ENCODE assay signal across 8 cellular contexts in genomic region chr6:144349690-144350132, GRCh38.
DNase-seq lines count a peak whose midpoint lies in the region; TF ChIP-seq lines count a peak whose summit lies in the region.

No MANE protein-coding gene starts in this region.

- peak overlapping the region; percentile 49 for H3K4me2 ChIP-seq in PC-9
- H3K4me2 ChIP-seq in parathyroid adenoma (ENCODE audit: low read length), result peak overlapping the region; percentile 59

- CTCF ChIA-PET in PC-9 (lab: Charles Lee), result no interaction called here

- no peaks in the 10 kb centered on the region for H3K9me3 Mint-ChIP-seq in endothelial cell (ENCODE audit: unreplicated experiment)

- H3K4me1 ChIP-seq in PC-9 (replicated peaks; ENCODE audit: insufficient read depth) (peaks cover 36% of the 10 kb centered on the region), parathyroid adenoma (peaks cover 31% of the 10 kb centered on the region)

- H3K4me3 Mint-ChIP-seq in endothelial cell (ENCODE audit: unreplicated experiment), result no peak overlapping the region

- DNase-seq in GF-D8 (lab: John Stamatoyannopoulos, UW) (peak; percentile 85), HCEC 1CT (peak; percentile 33), PC-9 (peak in 1 of 2 experiments; percentile 77), endothelial cell (ENCODE audit: low spot score) (no peak), dedifferentiated amniotic fluid mesenchymal stem cell (ENCODE audit: extremely low spot score) (no peak), HuH-7.5 (ENCODE audit: low spot score) (no peak), inferior parietal cortex (ENCODE audit: extremely low spot score) (no peak)

- H3K27ac ChIP-seq in PC-9 (peak overlapping the region; percentile 72), parathyroid adenoma (peak overlapping the region; percentile 62)

- no TSS peak for BruUV-seq in PC-9 (replicated peaks; lab: Mats Ljungman, UMichigan)

- H2AFZ ChIP-seq in PC-9 (no peak overlapping the region), parathyroid adenoma (peak overlapping the region; percentile 6)

- H4K20me1 ChIP-seq in PC-9 (ENCODE audit: insufficient read depth), result no peaks in the 10 kb centered on the region

- H3K27ac Mint-ChIP-seq in endothelial cell (ENCODE audit: unreplicated experiment), result peak overlapping the region; percentile 88

- no peaks in the 10 kb centered on the region for H3K36me3 ChIP-seq in PC-9 (ENCODE audit: low read depth)
- H3K36me3 ChIP-seq in parathyroid adenoma (ENCODE audit: control insufficient read depth, insufficient read depth, low read length), result no peaks in the 10 kb centered on the region

- H3K9me2 ChIP-seq in PC-9 (ENCODE audit: insufficient read depth), result no peaks in the 10 kb centered on the region

- H3K9me3 ChIP-seq in PC-9 (ENCODE audit: insufficient read depth, low read depth) (no peaks in the 10 kb centered on the region), parathyroid adenoma (ENCODE audit: control insufficient read depth, low read length) (no peaks in the 10 kb centered on the region)

- H3F3A ChIP-seq in PC-9 (ENCODE audit: insufficient read depth, low read depth), result peaks cover 37% of the 10 kb centered on the region; the same call in 1 of the 2 replicates

- no peak overlapping the region for H3K9ac ChIP-seq in parathyroid adenoma

- H3K79me2 ChIP-seq in PC-9 (ENCODE audit: low read depth) (peaks cover 72% of the 10 kb centered on the region), parathyroid adenoma (peaks cover 21% of the 10 kb centered on the region)

- H3K4me3 ChIP-seq in PC-9, result no peak overlapping the region
- H3K4me3 ChIP-seq in parathyroid adenoma (ENCODE audit: low read depth, low read length), result peak overlapping the region; percentile 29

- peaks cover 12% of the 10 kb centered on the region for H3K36me3 Mint-ChIP-seq in endothelial cell (ENCODE audit: low read depth, unreplicated experiment)

- TF ChIP-seq CTCF in PC-9 (conservative IDR thresholded peaks at IDR 0.05), result no peak
- no peak for TF ChIP-seq CTCF in endothelial cell (IDR thresholded peaks at IDR 0.05; ENCODE audit: unreplicated experiment)
- TF ChIP-seq CTCF in parathyroid adenoma (IDR thresholded peaks at IDR 0.05), result no peak

- H3K27me3 Mint-ChIP-seq in endothelial cell (ENCODE audit: unreplicated experiment), result peaks cover 13% of the 10 kb centered on the region

- POLR2A ChIA-PET in PC-9 (lab: Charles Lee; ENCODE audit: unreplicated experiment), result interaction anchor here (0.7 kb wide), 1 partner anchor 13 kb away, joined by 4 read pairs; no protein-coding TSS in a partner anchor

- peaks cover 55% of the 10 kb centered on the region for H3K4me1 Mint-ChIP-seq in endothelial cell (ENCODE audit: unreplicated experiment)

- intact Hi-C loops in PC-9 (cut with micrococcal nuclease; ENCODE audit: unreplicated experiment), result loop anchor here (1.0 kb wide), 1 partner anchor 11 kb away; no protein-coding TSS in a partner anchor

- H3K27me3 ChIP-seq in PC-9 (ENCODE audit: insufficient read depth, low read depth) (no peaks in the 10 kb centered on the region), parathyroid adenoma (ENCODE audit: control insufficient read depth, insufficient read depth, low read length) (no peaks in the 10 kb centered on the region)

Comparison
In these comparisons a context has a peak if more than half of its experiments do, and no peak if none do; other contexts are left out.
1. DNase-seq: peak in GF-D8 (single experiment) and HCEC 1CT (single experiment); none in endothelial cell (single experiment), dedifferentiated amniotic fluid mesenchymal stem cell (single experiment), HuH-7.5 (single experiment) and inferior parietal cortex (single experiment).